15 cellular contexts compared by ENCODE assay signal in genomic region chr3:159866201-159866746, GRCh38. TPM values are rescaled to one million over a fixed set of nuclear protein-coding genes. Genes with fewer than 3 reads are reported as not detected.
DNase-seq lines count a peak whose midpoint lies in the region; ATAC-seq, FAIRE-seq and TF ChIP-seq lines count a peak whose summit lies in the region.
"Had no signal": no experiment of that assay in that cellular context is flagged by ENCODE, and none has a peak within 500 bp of the region (broad histone marks: within the 10 kb centered on the region; RNA-seq: fewer than 3 reads in every experiment).

No MANE protein-coding gene starts in this region.

- no peaks in the 10 kb centered on the region for H3K27me3 ChIP-seq in psoas muscle (ENCODE audit: insufficient read depth in 3 of 3, low read length in 2 of 3)

- H3K9me3 ChIP-seq in psoas muscle = no peaks in the 10 kb centered on the region
- no peaks in the 10 kb centered on the region for H3K9me3 ChIP-seq in kidney (ENCODE audit: control insufficient read depth in 1 of 2, low read length in 2 of 2)

- intact Hi-C loops in psoas muscle (cut with DNase I) = no loop called here
- intact Hi-C loops in kidney (cut with DNase I) = no loop called here

- FAIRE-seq in kidney (lab: Jason Lieb, UNC) = no peak
- FAIRE-seq: GM12892 had no signal

- H3K4me1 ChIP-seq in psoas muscle = peaks cover 63% of the 10 kb centered on the region
- H3K4me1 ChIP-seq in kidney (ENCODE audit: control insufficient read depth in 1 of 2, insufficient read depth in 1 of 2, low read depth in 1 of 2, low read length in 2 of 2) = no peaks in the 10 kb centered on the region

- WGBS in psoas muscle, 3 donors = 29 to 33% (median 32%) methylated on average over 5 of the region's 5 CpGs

- H3K36me3 ChIP-seq in psoas muscle (ENCODE audit: insufficient read depth in 1 of 2, low read depth in 1 of 2) (peaks cover 0 to 53% of the 10 kb centered on the region in 2 donors), kidney (ENCODE audit: control insufficient read depth in 1 of 2, insufficient read depth in 2 of 2, low read length in 2 of 2) (no peaks in the 10 kb centered on the region)

- TF ChIP-seq CTCF in psoas muscle (IDR thresholded peaks at IDR 0.05) (no peak), kidney (IDR thresholded peaks at IDR 0.05; ENCODE audit: borderline replicate concordance, extremely low read depth, insufficient read depth) (no peak)

- H3K9ac ChIP-seq in kidney (ENCODE audit: low read length in 2 of 2) = no peak overlapping the region

- no peak for ATAC-seq in psoas muscle
- ATAC-seq in GM19023 (IDR thresholded peaks at IDR 0.05; ENCODE audit: unreplicated experiment) = no peak
- ATAC-seq: activated naive CD4-positive, alpha-beta T cell treated with anti-CD3 and anti-CD28 coated beads, Interleukin-2, amount 50 U/mL, for 72 hours had no signal

- peak overlapping the region; percentile 42 for H3K4me3 ChIP-seq in psoas muscle
- H3K4me3 ChIP-seq in kidney (ENCODE audit: low read length in 2 of 2) = no peak overlapping the region
- H3K4me3 ChIP-seq: coronary artery had no signal

- DNase-seq in DMS79 (lab: John Stamatoyannopoulos, UW) (peak; percentile 79), NCI-H1105 (lab: John Stamatoyannopoulos, UW) (peak; percentile 92), epithelial cell of prostate (ENCODE audit: low read depth, low spot score) (no peak), psoas muscle (no peak), kidney (no peak), SKM-1 treated with dmso at 0.1 percent for 144 hours (lab: John Stamatoyannopoulos, UW; ENCODE audit: unreplicated experiment) (no peak), NCI-H345 treated with DMSO at 0.1 percent for 48 hours (lab: John Stamatoyannopoulos, UW; ENCODE audit: unreplicated experiment) (no peak)
- DNase-seq: AML-193, DND-41, Karpas-422, NCI-H526 had no signal

- H3K27ac ChIP-seq in epithelial cell of prostate (peak overlapping the region; percentile 36), psoas muscle (peak overlapping the region; percentile 67), kidney (ENCODE audit: low read depth in 2 of 2, low read length in 2 of 2) (no peak overlapping the region)

RNA-seq across cellular contexts. Expression of gene SCHIP1, which starts 26.6 kb away (rescaled TPM):
- total RNA-seq in psoas muscle = 100 to 1,000 TPM in 2 of 4 donors, 10 to 100 TPM in 2; 49.1 to 206 (median 90.3) TPM
- polyA plus RNA-seq in psoas muscle = 100 to 1,000 TPM in 1 of 3 donors, 10 to 100 TPM in 2; 27.1 to 129 (median 68.6) TPM
- 4.9 TPM for total RNA-seq in kidney
- polyA plus RNA-seq in kidney (ENCODE audit: insufficient read depth, low read depth, low replicate concordance) = 9.4 TPM
- total RNA-seq: activated naive CD4-positive, alpha-beta T cell treated with anti-CD3 and anti-CD28 coated beads, Interleukin-2, amount 50 U/mL, for 72 hours had no signal

Comparison
In these comparisons a context has a peak if more than half of its experiments do, and no peak if none do; other contexts are left out.
1. DNase-seq: peak in DMS79 (single experiment) and NCI-H1105 (single experiment); none in epithelial cell of prostate (single experiment), psoas muscle (0 of 2), kidney (single experiment), SKM-1 treated with dmso at 0.1 percent for 144 hours (single experiment) and NCI-H345 treated with DMSO at 0.1 percent for 48 hours (single experiment).
2. H3K27ac ChIP-seq: peak in epithelial cell of prostate (single experiment) and psoas muscle (single experiment); none in kidney (0 of 2).